In the genomic region with DNA sequence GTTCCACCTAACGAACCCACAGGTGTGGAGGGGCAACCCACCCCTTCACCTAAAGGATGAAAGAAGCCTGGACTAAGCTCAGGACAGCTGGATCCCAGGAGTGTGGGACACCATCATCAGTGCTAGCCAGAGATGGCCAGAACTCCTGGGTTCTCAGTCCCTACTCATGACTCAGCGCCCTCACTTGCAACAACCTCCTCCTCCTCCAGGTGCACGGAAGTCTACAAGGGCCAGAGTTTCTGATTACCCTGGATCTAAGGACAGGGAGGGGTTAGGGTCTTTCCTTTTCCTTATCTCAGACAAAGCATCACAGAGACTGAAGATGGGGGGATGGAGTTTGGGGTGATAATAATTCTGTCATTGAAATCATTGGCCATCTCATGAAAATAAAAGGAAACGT, we compare ENCODE assay signal across 26 cellular contexts. TPM values are rescaled to one million over a fixed set of nuclear protein-coding genes. Genes with fewer than 3 reads are reported as not detected.
"Had no signal": no experiment of that assay in that cellular context is flagged by ENCODE, and none has a peak within 500 bp of the region (broad histone marks: within the 10 kb centered on the region; RNA-seq: fewer than 3 reads in every experiment).

No MANE protein-coding gene starts in this region.

- H3K4me3 ChIP-seq: lower lobe of right lung, thyroid gland had no signal

- H3K36me3 ChIP-seq: brain microvascular endothelial cell, lower lobe of right lung, thyroid gland had no signal

- H3K4me1 Mint-ChIP-seq: activated naive CD8-positive, alpha-beta T cell treated with anti-CD3 and anti-CD28 coated beads, Interleukin-2, amount 10 ng/mL, durations not matched to agents 7 days and 5 days; nephron had no signal

- H3K27me3 ChIP-seq: brain microvascular endothelial cell, thyroid gland had no signal

- H3K27ac ChIP-seq: brain microvascular endothelial cell, epithelial cell of prostate, foreskin keratinocyte, lower lobe of right lung, thyroid gland had no signal

- DNase-seq: activated CD4-positive, alpha-beta T cell treated with anti-CD3 and anti-CD28 coated beads for 1 hour; activated CD4-positive, alpha-beta T cell treated with anti-CD3 and anti-CD28 coated beads, Interleukin-2, amount 50 U/mL, for 4 hours; activated naive CD4-positive, alpha-beta T cell; activated naive CD8-positive, alpha-beta T cell treated with anti-CD3 and anti-CD28 coated beads, Interleukin-2, amount 10 ng/mL, durations not matched to agents 7 days and 5 days; brain microvascular endothelial cell; central memory CD4-positive, alpha-beta T cell; endodermal cell; foreskin keratinocyte; hypothalamus; islet precursor cell; lower lobe of right lung; midbrain; nucleus accumbens; posterior cingulate gyrus; retina; stimulated activated CD4-positive, alpha-beta T cell treated with anti-CD3 and anti-CD28 coated beads, Interleukin-12 subunit alpha, Interleukin-12 subunit beta, amount 100 ng/mL, for 4 hours; stimulated activated CD4-positive, alpha-beta T cell treated with anti-CD3 and anti-CD28 coated beads, Interleukin-1b, Interleukin-23, amount 100 ng/mL, for 48 hours; stimulated activated CD8-positive, alpha-beta memory T cell treated with anti-CD3 and anti-CD28 coated beads, Interleukin-4, amount 100 ng/mL, for 48 hours; stimulated activated naive CD4-positive, alpha-beta T cell treated with Interleukin-2 at 50 U/mL for 16 hours; T-helper 17 cell; thyroid gland had no signal

- FAIRE-seq: colon had no signal

- ATAC-seq: foreskin keratinocyte, lower lobe of right lung, T-helper 17 cell had no signal

- H3K36me3 Mint-ChIP-seq: activated naive CD8-positive, alpha-beta T cell treated with anti-CD3 and anti-CD28 coated beads, Interleukin-2, amount 10 ng/mL, durations not matched to agents 7 days and 5 days had no signal

- H3K4me3 Mint-ChIP-seq: activated naive CD8-positive, alpha-beta T cell treated with anti-CD3 and anti-CD28 coated beads, Interleukin-2, amount 10 ng/mL, durations not matched to agents 7 days and 5 days; endodermal cell; nephron; T-helper 17 cell had no signal

- H3K4me1 ChIP-seq: foreskin keratinocyte had no signal

- H3K27ac Mint-ChIP-seq: activated naive CD8-positive, alpha-beta T cell treated with anti-CD3 and anti-CD28 coated beads, Interleukin-2, amount 10 ng/mL, durations not matched to agents 7 days and 5 days; endodermal cell; T-helper 17 cell had no signal

- H3K9me3 Mint-ChIP-seq: activated naive CD8-positive, alpha-beta T cell treated with anti-CD3 and anti-CD28 coated beads, Interleukin-2, amount 10 ng/mL, durations not matched to agents 7 days and 5 days; endodermal cell; nephron had no signal

- H3K9me3 ChIP-seq: lower lobe of right lung, thyroid gland had no signal

RNA-seq across cellular contexts. Expression of a gene that starts 8.0 kb away (rescaled TPM):
- total RNA-seq: activated CD8-positive, alpha-beta memory T cell treated with anti-CD3 and anti-CD28 coated beads for 36 hours; foreskin keratinocyte; lower lobe of right lung; T-helper 17 cell; urinary bladder had no signal

RNA-seq across cellular contexts. Expression of a gene that starts 42.9 kb away (rescaled TPM):
- total RNA-seq: thyroid gland had no signal
